ENCODE assay signal across 9 cellular contexts in the genomic region with DNA sequence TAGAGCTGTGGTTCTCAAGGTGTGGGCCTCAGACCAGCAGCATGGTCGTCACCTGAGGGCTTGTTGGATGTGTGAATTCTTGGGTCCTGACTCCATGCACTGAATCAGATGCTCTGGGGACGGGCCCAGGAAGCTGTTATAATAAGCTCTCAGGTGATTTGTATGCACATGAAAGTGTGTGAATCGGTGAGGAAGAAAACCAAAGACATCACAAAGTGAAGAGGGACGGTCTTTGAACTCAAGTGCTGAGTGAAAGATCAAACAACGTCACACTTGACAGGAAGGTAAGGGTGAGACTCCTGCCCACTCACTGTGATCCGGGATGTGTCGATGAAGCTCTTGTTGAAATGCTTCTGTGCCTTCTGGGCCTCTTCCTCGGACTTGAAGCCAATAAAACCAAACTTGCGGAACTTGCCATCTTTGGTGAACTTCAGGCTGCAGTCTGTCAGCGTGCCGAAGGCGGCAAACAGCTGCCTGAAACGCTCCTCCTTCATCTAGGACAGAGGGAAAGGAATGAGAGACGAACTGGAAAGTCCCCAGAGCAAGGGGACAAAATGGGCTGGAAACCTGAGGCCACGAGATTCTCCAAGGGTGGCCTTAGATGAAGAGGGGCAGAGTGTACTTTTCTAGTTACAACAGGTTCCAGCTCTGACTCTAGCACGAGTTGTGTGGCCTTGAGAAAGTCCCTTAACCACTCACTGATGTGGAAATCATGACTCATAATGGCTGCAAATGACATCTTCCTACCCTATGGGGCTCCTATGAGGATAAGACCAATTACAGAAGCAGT.
A peak's percentile ranks its signal among the peaks of the same experiment; 100 is the strongest.
DNase-seq lines count a peak whose midpoint lies in the region; TF ChIP-seq lines count a peak whose summit lies in the region.
"Had no signal": no experiment of that assay in that cellular context is flagged by ENCODE, and none has a peak within 500 bp of the region (broad histone marks: within the 10 kb centered on the region; RNA-seq: fewer than 3 reads in every experiment).

No MANE protein-coding gene starts in this region.

- TF ChIP-seq CTCF in HFF-Myc (IDR thresholded peaks at IDR 0.05; ENCODE audit: low read depth, low read length, missing control alignments), result no peak

- DNase-seq in CD1c-positive myeloid dendritic cell (ENCODE audit: extremely low spot score) (peak; percentile 50), HFF-Myc (ENCODE audit: extremely low read depth, low read depth) (peak; percentile 25), iris pigment epithelial cell (ENCODE audit: low read depth) (peak; percentile 89), NCI-H1694 (lab: John Stamatoyannopoulos, UW) (no peak), germinal center (ENCODE audit: low spot score) (no peak), NCI-H1694 treated with DMSO at 0.1 percent for 48 hours (lab: John Stamatoyannopoulos, UW) (no peak), NCI-H2029 (lab: John Stamatoyannopoulos, UW) (no peak)
- peak; percentile 68 for DNase-seq in activated CD4-positive, alpha-beta T cell treated with anti-CD3 and anti-CD28 coated beads for 48 hours
- DNase-seq: lower lobe of right lung had no signal

- no peak overlapping the region for H3K4me3 ChIP-seq in HFF-Myc (replicated peaks; ENCODE audit: low read depth, low read length)
- H3K4me3 ChIP-seq: lower lobe of right lung had no signal

Comparison
In these comparisons a context has a peak if more than half of its experiments do, and no peak if none do; other contexts are left out.
1. DNase-seq: peak in CD1c-positive myeloid dendritic cell (single experiment), HFF-Myc (single experiment), activated CD4-positive, alpha-beta T cell treated with anti-CD3 and anti-CD28 coated beads for 48 hours (single experiment) and iris pigment epithelial cell (single experiment); none in NCI-H1694 (single experiment), germinal center (single experiment), NCI-H1694 treated with DMSO at 0.1 percent for 48 hours (single experiment) and NCI-H2029 (single experiment).